In genomic region chr9:16207161-16207560, GRCh38 we compare ENCODE assay signal across 11 cellular contexts.
A peak's percentile ranks its signal among the peaks of the same experiment; 100 is the strongest.
DNase-seq lines count a peak whose midpoint lies in the region; ATAC-seq and TF ChIP-seq lines count a peak whose summit lies in the region.
"Had no signal": no experiment of that assay in that cellular context is flagged by ENCODE, and none has a peak within 500 bp of the region (broad histone marks: within the 10 kb centered on the region; RNA-seq: fewer than 3 reads in every experiment).

No MANE protein-coding gene starts in this region.

- no peak overlapping the region for H3K27ac ChIP-seq in gastroesophageal sphincter
- H3K27ac ChIP-seq: cardiac muscle cell had no signal

- H3K36me3 ChIP-seq in gastroesophageal sphincter: no peaks in the 10 kb centered on the region
- H3K36me3 ChIP-seq: cardiac muscle cell had no signal

- H3K4me3 ChIP-seq in gastroesophageal sphincter: no peak overlapping the region
- H3K4me3 ChIP-seq: cardiac muscle cell had no signal

- peak; percentile 9 for DNase-seq in activated CD4-positive, alpha-beta T cell treated with anti-CD3 and anti-CD28 coated beads for 48 hours
- no peak for DNase-seq in activated CD4-positive, alpha-beta T cell treated with anti-CD3 and anti-CD28 coated beads, Interleukin-2, amount 50 U/mL, for 4 hours
- DNase-seq in OCI-M1 (lab: John Stamatoyannopoulos, UW): peak; percentile 21
- peak; percentile 16 to 42 for DNase-seq in stimulated activated naive CD8-positive, alpha-beta T cell treated with anti-CD3 and anti-CD28 coated beads, Interleukin-15, amount 100 ng/mL, for 72 hours
- no peak for DNase-seq in hippocampal formation (lab: John Stamatoyannopoulos, UW)
- no peak for DNase-seq in HPDE6-E6E7 (ENCODE audit: extremely low spot score)

- H3K9me3 Mint-ChIP-seq in stimulated activated naive CD8-positive, alpha-beta T cell treated with anti-CD3 and anti-CD28 coated beads, Interleukin-15, amount 100 ng/mL, for 72 hours: peaks cover 0 to 13% of the 10 kb centered on the region in 2 donors

- no peak for TF ChIP-seq EP300 in gastroesophageal sphincter (IDR thresholded peaks at IDR 0.05)

- H3K4me1 ChIP-seq in gastroesophageal sphincter: no peaks in the 10 kb centered on the region

- H3K27me3 Mint-ChIP-seq in stimulated activated naive CD8-positive, alpha-beta T cell treated with anti-CD3 and anti-CD28 coated beads, Interleukin-15, amount 100 ng/mL, for 72 hours: no peaks in the 10 kb centered on the region

- H3K27ac Mint-ChIP-seq in stimulated activated naive CD8-positive, alpha-beta T cell treated with anti-CD3 and anti-CD28 coated beads, Interleukin-15, amount 100 ng/mL, for 72 hours: peak overlapping the region in 1 of 2 donors; percentile 72
- H3K27ac Mint-ChIP-seq: T-cell had no signal

- peak overlapping the region; percentile 77 to 80 for H3K4me3 Mint-ChIP-seq in stimulated activated naive CD8-positive, alpha-beta T cell treated with anti-CD3 and anti-CD28 coated beads, Interleukin-15, amount 100 ng/mL, for 72 hours
- H3K4me3 Mint-ChIP-seq: T-cell had no signal

- H3K27me3 ChIP-seq in gastroesophageal sphincter: no peaks in the 10 kb centered on the region
- H3K27me3 ChIP-seq: cardiac muscle cell had no signal

- H3K4me1 Mint-ChIP-seq in stimulated activated naive CD8-positive, alpha-beta T cell treated with anti-CD3 and anti-CD28 coated beads, Interleukin-15, amount 100 ng/mL, for 72 hours: peaks cover 12% of the 10 kb centered on the region

- TF ChIP-seq POLR2A in gastroesophageal sphincter (IDR thresholded peaks at IDR 0.05): no peak

- H3K9me3 ChIP-seq in gastroesophageal sphincter: no peaks in the 10 kb centered on the region

- no peak for TF ChIP-seq CTCF in gastroesophageal sphincter (IDR thresholded peaks at IDR 0.05)

- ATAC-seq in gastroesophageal sphincter (peak; percentile 55), HG02623 (IDR thresholded peaks at IDR 0.05; ENCODE audit: unreplicated experiment) (no peak)
- ATAC-seq in stimulated activated naive CD8-positive, alpha-beta T cell treated with anti-CD3 and anti-CD28 coated beads, Interleukin-15, amount 100 ng/mL, for 72 hours: peak; percentile 83
- ATAC-seq: left colon had no signal

- 18 to 20% methylated on average over 3 to 7 of the region's 9 CpGs for WGBS in gastroesophageal sphincter (ENCODE audit: low coverage in 1 of 2), 2 donors

Comparison
In these comparisons a context has a peak if more than half of its experiments do, and no peak if none do; other contexts are left out.
1. DNase-seq: peak in activated CD4-positive, alpha-beta T cell treated with anti-CD3 and anti-CD28 coated beads for 48 hours (single experiment), OCI-M1 (single experiment) and stimulated activated naive CD8-positive, alpha-beta T cell treated with anti-CD3 and anti-CD28 coated beads, Interleukin-15, amount 100 ng/mL, for 72 hours (2 of 2); none in activated CD4-positive, alpha-beta T cell treated with anti-CD3 and anti-CD28 coated beads, Interleukin-2, amount 50 U/mL, for 4 hours (0 of 2), hippocampal formation (0 of 2) and HPDE6-E6E7 (single experiment).